ENCODE assay signal across 29 cellular contexts in the genomic region with DNA sequence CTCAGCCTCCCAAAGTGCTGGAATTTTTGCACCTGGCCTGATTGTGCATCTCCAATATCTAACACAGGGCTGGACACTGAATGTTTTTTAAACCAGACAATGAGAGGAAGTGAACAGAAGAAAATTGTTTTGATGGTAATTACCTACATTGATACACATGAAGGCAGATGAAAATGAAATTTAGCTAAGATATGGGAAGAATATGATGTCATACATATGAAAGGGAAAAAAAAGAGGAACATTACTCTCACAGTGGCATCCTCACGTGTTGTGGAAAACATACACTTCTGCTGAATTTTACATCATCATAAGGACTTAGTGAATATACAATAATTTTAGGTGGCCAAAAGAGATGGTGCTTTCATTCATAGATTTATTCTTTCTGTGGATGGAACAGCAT.
"Had no signal": no experiment of that assay in that cellular context is flagged by ENCODE, and none has a peak within 500 bp of the region (broad histone marks: within the 10 kb centered on the region; RNA-seq: fewer than 3 reads in every experiment).

No MANE protein-coding gene starts in this region.

- H3K4me3 ChIP-seq: stomach, suprapubic skin, testis, thoracic aorta, thyroid gland, tibial artery, tibial nerve, transverse colon, upper lobe of left lung, upper lobe of right lung, uterus, vagina had no signal

- H3K4me1 Mint-ChIP-seq: stimulated activated effector memory CD8-positive, alpha-beta T cell treated with anti-CD3 and anti-CD28 coated beads, Interleukin-12 subunit alpha, Interleukin-12 subunit beta, amount 100 ng/mL, for 72 hours; stimulated activated memory B cell treated with anti-CD40 and anti-IgM and Interleukin-4, amounts not matched to agents 10 μg/mL and 1 μg/mL and 100 μg/mL, for 72 hours; stimulated activated naive B cell treated with anti-CD40 and anti-IgM and Interleukin-4, amounts not matched to agents 10 μg/mL and 1 μg/mL and 100 μg/mL, for 72 hours had no signal

- H3K9me3 Mint-ChIP-seq: stimulated activated effector memory CD8-positive, alpha-beta T cell treated with anti-CD3 and anti-CD28 coated beads, Interleukin-12 subunit alpha, Interleukin-12 subunit beta, amount 100 ng/mL, for 72 hours; stimulated activated memory B cell treated with anti-CD40 and anti-IgM and Interleukin-4, amounts not matched to agents 10 μg/mL and 1 μg/mL and 100 μg/mL, for 72 hours; stimulated activated naive CD8-positive, alpha-beta T cell treated with anti-CD3 and anti-CD28 coated beads, Interleukin-15, amount 100 ng/mL, for 72 hours; stimulated activated naive CD8-positive, alpha-beta T cell treated with anti-CD3 and anti-CD28 coated beads, Interleukin-15, Interleukin-2, amounts not matched to agents 100 ng/mL and 50 ng/mL, for 24 hours; type B pancreatic cell had no signal

- H3K4me3 Mint-ChIP-seq: stimulated activated effector memory CD8-positive, alpha-beta T cell treated with anti-CD3 and anti-CD28 coated beads, Interleukin-12 subunit alpha, Interleukin-12 subunit beta, amount 100 ng/mL, for 72 hours; stimulated activated memory B cell treated with anti-CD40 and anti-IgM and Interleukin-4, amounts not matched to agents 10 μg/mL and 1 μg/mL and 100 μg/mL, for 72 hours; stimulated activated naive B cell treated with anti-CD40 and anti-IgM and Interleukin-4, amounts not matched to agents 10 μg/mL and 1 μg/mL and 100 μg/mL, for 72 hours; stimulated activated naive CD8-positive, alpha-beta T cell treated with anti-CD3 and anti-CD28 coated beads, Interleukin-15, amount 100 ng/mL, for 72 hours; stimulated activated naive CD8-positive, alpha-beta T cell treated with anti-CD3 and anti-CD28 coated beads, Interleukin-15, Interleukin-2, amounts not matched to agents 100 ng/mL and 50 ng/mL, for 24 hours; type B pancreatic cell had no signal

- H3K27me3 ChIP-seq: suprapubic skin, testis, thyroid gland, tibial artery, tibial nerve, upper lobe of left lung, upper lobe of right lung, uterus, vagina had no signal

- ATAC-seq: stimulated activated effector memory CD8-positive, alpha-beta T cell treated with anti-CD3 and anti-CD28 coated beads, Interleukin-12 subunit alpha, Interleukin-12 subunit beta, amount 100 ng/mL, for 72 hours; stimulated activated memory B cell treated with anti-CD40 and anti-IgM and Interleukin-4, amounts not matched to agents 10 μg/mL and 1 μg/mL and 100 μg/mL, for 72 hours; stimulated activated naive B cell treated with anti-CD40 and anti-IgM and Interleukin-4, amounts not matched to agents 10 μg/mL and 1 μg/mL and 100 μg/mL, for 72 hours; stimulated activated naive CD8-positive, alpha-beta T cell treated with anti-CD3 and anti-CD28 coated beads, Interleukin-15, amount 100 ng/mL, for 72 hours; stimulated activated naive CD8-positive, alpha-beta T cell treated with anti-CD3 and anti-CD28 coated beads, Interleukin-15, Interleukin-2, amounts not matched to agents 100 U/mL and 50 U/mL, for 24 hours; upper lobe of right lung had no signal

- DNase-seq: stimulated activated CD4-positive, alpha-beta T cell treated with anti-CD3 and anti-CD28 coated beads, Interleukin-2, amount 100 ng/mL, for 48 hours; stimulated activated CD4-positive, alpha-beta T cell treated with anti-CD3 and anti-CD28 coated beads, Interleukin-4, amount 100 ng/mL, for 1 hour; stimulated activated CD4-positive, alpha-beta T cell treated with anti-CD3 and anti-CD28 coated beads, Interleukin-4, amount 100 ng/mL, for 24 hours; stimulated activated CD4-positive, alpha-beta T cell treated with anti-CD3 and anti-CD28 coated beads, Interleukin-4, amount 100 ng/mL, for 4 hours; stimulated activated CD8-positive, alpha-beta memory T cell treated with anti-CD3 and anti-CD28 coated beads, Interleukin-4, amount 100 ng/mL, for 48 hours; stimulated activated naive B cell treated with anti-CD40 and anti-IgM and Interleukin-4, amounts not matched to agents 10 μg/mL and 1 μg/mL and 100 μg/mL, for 72 hours; stimulated activated naive CD4-positive, alpha-beta T cell; stimulated activated naive CD4-positive, alpha-beta T cell treated with Interleukin-2 at 50 U/mL for 16 hours; stimulated activated naive CD8-positive, alpha-beta T cell treated with anti-CD3 and anti-CD28 coated beads, Interleukin-15, amount 100 ng/mL, for 72 hours; stimulated activated naive CD8-positive, alpha-beta T cell treated with anti-CD3 and anti-CD28 coated beads, Interleukin-15, Interleukin-2, amounts not matched to agents 100 U/mL and 50 U/mL, for 24 hours; stomach; substantia nigra; testis; thyroid gland; tibial artery; transverse colon; trophoblast cell; upper lobe of left lung; upper lobe of right lung; uterus had no signal

- H3K27ac ChIP-seq: stomach, suprapubic skin, testis, thoracic aorta, thyroid gland, tibial artery, tibial nerve, transverse colon, upper lobe of left lung, upper lobe of right lung, uterus, vagina had no signal

- H3K27me3 Mint-ChIP-seq: stimulated activated memory B cell treated with anti-CD40 and anti-IgM and Interleukin-4, amounts not matched to agents 10 μg/mL and 1 μg/mL and 100 μg/mL, for 72 hours had no signal

- H3K36me3 Mint-ChIP-seq: stimulated activated effector memory CD8-positive, alpha-beta T cell treated with anti-CD3 and anti-CD28 coated beads, Interleukin-12 subunit alpha, Interleukin-12 subunit beta, amount 100 ng/mL, for 72 hours; stimulated activated memory B cell treated with anti-CD40 and anti-IgM and Interleukin-4, amounts not matched to agents 10 μg/mL and 1 μg/mL and 100 μg/mL, for 72 hours; stimulated activated naive B cell treated with anti-CD40 and anti-IgM and Interleukin-4, amounts not matched to agents 10 μg/mL and 1 μg/mL and 100 μg/mL, for 72 hours; type B pancreatic cell had no signal

- H3K9me3 ChIP-seq: stomach, suprapubic skin, testis, thoracic aorta, thyroid gland, tibial artery, tibial nerve, transverse colon, upper lobe of left lung, upper lobe of right lung, uterus, vagina had no signal

- H3K36me3 ChIP-seq: stomach, suprapubic skin, thoracic aorta, thyroid gland, tibial artery, tibial nerve, transverse colon, upper lobe of left lung, upper lobe of right lung, uterus, vagina had no signal

- H3K4me1 ChIP-seq: stomach, suprapubic skin, testis, thyroid gland, tibial artery, tibial nerve, transverse colon, upper lobe of left lung, upper lobe of right lung, uterus, vagina had no signal

- H3K27ac Mint-ChIP-seq: stimulated activated effector memory CD8-positive, alpha-beta T cell treated with anti-CD3 and anti-CD28 coated beads, Interleukin-12 subunit alpha, Interleukin-12 subunit beta, amount 100 ng/mL, for 72 hours; stimulated activated memory B cell treated with anti-CD40 and anti-IgM and Interleukin-4, amounts not matched to agents 10 μg/mL and 1 μg/mL and 100 μg/mL, for 72 hours; stimulated activated naive B cell treated with anti-CD40 and anti-IgM and Interleukin-4, amounts not matched to agents 10 μg/mL and 1 μg/mL and 100 μg/mL, for 72 hours; stimulated activated naive CD8-positive, alpha-beta T cell treated with anti-CD3 and anti-CD28 coated beads, Interleukin-15, amount 100 ng/mL, for 72 hours; stimulated activated naive CD8-positive, alpha-beta T cell treated with anti-CD3 and anti-CD28 coated beads, Interleukin-15, Interleukin-2, amounts not matched to agents 100 ng/mL and 50 ng/mL, for 24 hours; type B pancreatic cell had no signal

- FAIRE-seq: urothelium cell line had no signal
